In genomic region chrX:74613350-74614192, GRCh38 we compare ENCODE assay signal across 8 cellular contexts. TPM values are rescaled to one million over a fixed set of nuclear protein-coding genes. Genes with fewer than 3 reads are reported as not detected.
A peak's percentile ranks its signal among the peaks of the same experiment; 100 is the strongest.
DNase-seq lines count a peak whose midpoint lies in the region; ATAC-seq and TF ChIP-seq lines count a peak whose summit lies in the region.

No MANE protein-coding gene starts in this region.

- H2AFZ ChIP-seq in MM.1S (ENCODE audit: low read length), result no peak overlapping the region

- CTCF ChIA-PET in activated naive CD4-positive, alpha-beta T cell treated with anti-CD3 and anti-CD28 coated beads for 36 hours (lab: Charles Lee), result interaction anchor here (1.1 kb wide), 1 partner anchor 18 kb away, joined by 3 read pairs; no protein-coding TSS in a partner anchor

- no peaks in the 10 kb centered on the region for H3K9me3 ChIP-seq in MM.1S (replicated peaks; ENCODE audit: insufficient read depth, low read length)

- H3K4me2 ChIP-seq in MM.1S (ENCODE audit: low read depth, low read length), result peak overlapping the region; percentile 54

- peak overlapping the region; percentile 87 for H3K4me3 ChIP-seq in MM.1S (ENCODE audit: low read length)
- H3K4me3 ChIP-seq in epithelial cell of esophagus (ENCODE audit: low read length), result peak overlapping the region; percentile 80

- H3K4me1 Mint-ChIP-seq in activated naive CD4-positive, alpha-beta T cell treated with anti-CD3 and anti-CD28 coated beads for 36 hours (ENCODE audit: low read depth), result peaks cover 22% of the 10 kb centered on the region
- peaks cover 10% of the 10 kb centered on the region for H3K4me1 Mint-ChIP-seq in T-helper 2 cell treated with Interferon-gamma antibody and Interleukin-4, amounts not matched to agents 5 μg/mL and 100 μg/mL, for 36 hours (ENCODE audit: low read depth)

- no peak for ATAC-seq in HG03097 (IDR thresholded peaks at IDR 0.05; ENCODE audit: low FRiP score, unreplicated experiment)

- H3K9me3 Mint-ChIP-seq in activated naive CD4-positive, alpha-beta T cell treated with anti-CD3 and anti-CD28 coated beads for 36 hours, result no peaks in the 10 kb centered on the region
- H3K9me3 Mint-ChIP-seq in T-helper 2 cell treated with Interferon-gamma antibody and Interleukin-4, amounts not matched to agents 5 μg/mL and 100 μg/mL, for 36 hours, result no peaks in the 10 kb centered on the region

- TF ChIP-seq CTCF in MM.1S (IDR thresholded peaks at IDR 0.05; ENCODE audit: low read length), result no peak
- TF ChIP-seq CTCF in epithelial cell of esophagus (IDR thresholded peaks at IDR 0.05; ENCODE audit: insufficient read depth, low read depth, low read length, missing control alignments), result no peak

- H3K79me2 ChIP-seq in MM.1S (ENCODE audit: low read length), result peaks cover 51% of the 10 kb centered on the region

- H3K4me1 ChIP-seq in MM.1S (ENCODE audit: low read length), result no peaks in the 10 kb centered on the region; the same call in 1 of the 2 replicates

- peak overlapping the region; percentile 95 for H3K9ac ChIP-seq in MM.1S (ENCODE audit: low read length)

- no peaks in the 10 kb centered on the region for H3K27me3 Mint-ChIP-seq in activated naive CD4-positive, alpha-beta T cell treated with anti-CD3 and anti-CD28 coated beads for 36 hours (ENCODE audit: low read depth)
- no peaks in the 10 kb centered on the region for H3K27me3 Mint-ChIP-seq in T-helper 2 cell treated with Interferon-gamma antibody and Interleukin-4, amounts not matched to agents 5 μg/mL and 100 μg/mL, for 36 hours (ENCODE audit: low read depth)

- DNase-seq in activated naive CD4-positive, alpha-beta T cell treated with anti-CD3 and anti-CD28 coated beads for 36 hours, result no peak
- no peak for DNase-seq in activated naive CD4-positive, alpha-beta T cell treated with anti-CD3 and anti-CD28 coated beads, Interleukin-2, amount 50 U/mL, for 16 hours
- no peak for DNase-seq in MM.1S
- DNase-seq in T-helper 2 cell treated with Interferon-gamma antibody and Interleukin-4, amounts not matched to agents 5 μg/mL and 100 μg/mL, for 36 hours (ENCODE audit: low spot score), result peak; percentile 3
- peak; percentile 50 for DNase-seq in epithelial cell of esophagus (ENCODE audit: low read depth)
- DNase-seq in myocyte (ENCODE audit: low read depth), result peak; percentile 20
- DNase-seq in stimulated activated naive CD4-positive, alpha-beta T cell treated with Interleukin-2 at 50 U/mL for 16 hours (lab: John Stamatoyannopoulos, UW), result no peak

- H3K36me3 ChIP-seq in MM.1S (replicated peaks; ENCODE audit: insufficient read depth, low read length), result no peaks in the 10 kb centered on the region

- intact Hi-C loops in activated naive CD4-positive, alpha-beta T cell treated with anti-CD3 and anti-CD28 coated beads for 36 hours (cut with micrococcal nuclease), result loop anchor here (1.0 to 10.0 kb wide), 12 partner anchors 35 to 1561 kb away; partner anchors contain the start of genes CHIC1, NAP1L2, PBDC1 and UPRT

- H3F3A ChIP-seq in MM.1S (ENCODE audit: insufficient read depth, low read length), result peaks cover 3% of the 10 kb centered on the region; the same call in 1 of the 2 replicates

- no peaks in the 10 kb centered on the region for H3K27me3 ChIP-seq in MM.1S (replicated peaks; ENCODE audit: insufficient read depth, low read length)

- H3K36me3 Mint-ChIP-seq in activated naive CD4-positive, alpha-beta T cell treated with anti-CD3 and anti-CD28 coated beads for 36 hours (ENCODE audit: low read depth), result peaks cover 19% of the 10 kb centered on the region
- peaks cover 25% of the 10 kb centered on the region for H3K36me3 Mint-ChIP-seq in T-helper 2 cell treated with Interferon-gamma antibody and Interleukin-4, amounts not matched to agents 5 μg/mL and 100 μg/mL, for 36 hours (ENCODE audit: low read depth)

- H3K27ac Mint-ChIP-seq in activated naive CD4-positive, alpha-beta T cell treated with anti-CD3 and anti-CD28 coated beads for 36 hours, result peak overlapping the region; percentile 100
- H3K27ac Mint-ChIP-seq in T-helper 2 cell treated with Interferon-gamma antibody and Interleukin-4, amounts not matched to agents 5 μg/mL and 100 μg/mL, for 36 hours, result peak overlapping the region; percentile 100

- H3K4me3 Mint-ChIP-seq in activated naive CD4-positive, alpha-beta T cell treated with anti-CD3 and anti-CD28 coated beads for 36 hours, result peak overlapping the region; percentile 98
- H3K4me3 Mint-ChIP-seq in T-helper 2 cell treated with Interferon-gamma antibody and Interleukin-4, amounts not matched to agents 5 μg/mL and 100 μg/mL, for 36 hours, result peak overlapping the region; percentile 99

- H4K20me1 ChIP-seq in MM.1S (ENCODE audit: insufficient read depth, low read length), result no peaks in the 10 kb centered on the region

- H3K9me2 ChIP-seq in MM.1S (replicated peaks; ENCODE audit: insufficient read depth, low read length), result no peaks in the 10 kb centered on the region

- H3K27ac ChIP-seq in MM.1S (ENCODE audit: low read length), result peak overlapping the region; percentile 92

RNA-seq across cellular contexts. Expression of gene RLIM, which starts 0.9 kb away (rescaled TPM):
- total RNA-seq in activated naive CD4-positive, alpha-beta T cell treated with anti-CD3 and anti-CD28 coated beads for 36 hours, result 10 to 100 TPM; 41.8 to 43.5 TPM
- total RNA-seq in myocyte, result 49.4 and 50.2 TPM in 2 replicates
- polyA plus RNA-seq in myocyte (2012), result 12.9 TPM

Comparison
In these comparisons a context has a peak if more than half of its experiments do, and no peak if none do; other contexts are left out.
1. DNase-seq: peak in T-helper 2 cell treated with Interferon-gamma antibody and Interleukin-4, amounts not matched to agents 5 μg/mL and 100 μg/mL, for 36 hours (single experiment), epithelial cell of esophagus (single experiment) and myocyte (single experiment); none in activated naive CD4-positive, alpha-beta T cell treated with anti-CD3 and anti-CD28 coated beads for 36 hours (single experiment), activated naive CD4-positive, alpha-beta T cell treated with anti-CD3 and anti-CD28 coated beads, Interleukin-2, amount 50 U/mL, for 16 hours (single experiment), MM.1S (single experiment) and stimulated activated naive CD4-positive, alpha-beta T cell treated with Interleukin-2 at 50 U/mL for 16 hours (single experiment).